In genomic region chr17:66268247-66268927, GRCh38 we compare ENCODE assay signal across 17 cellular contexts. TPM values are rescaled to one million over a fixed set of nuclear protein-coding genes. Genes with fewer than 3 reads are reported as not detected.
DNase-seq lines count a peak whose midpoint lies in the region; ATAC-seq and TF ChIP-seq lines count a peak whose summit lies in the region.
"Had no signal": no experiment of that assay in that cellular context is flagged by ENCODE, and none has a peak within 500 bp of the region (broad histone marks: within the 10 kb centered on the region; RNA-seq: fewer than 3 reads in every experiment).

No MANE protein-coding gene starts in this region.

- H3K27ac ChIP-seq in osteoblast (ENCODE audit: low read depth, low read length) (peak overlapping the region; percentile 38), smooth muscle cell (ENCODE audit: low read depth) (no peak overlapping the region)
- H3K27ac ChIP-seq: gastroesophageal sphincter, right atrium auricular region had no signal

- no peaks in the 10 kb centered on the region for H3K79me2 ChIP-seq in osteoblast (ENCODE audit: insufficient read depth, low read length)
- no peaks in the 10 kb centered on the region for H3K79me2 ChIP-seq in smooth muscle cell (ENCODE audit: low read depth)

- peaks cover 6% of the 10 kb centered on the region for H3F3A ChIP-seq in smooth muscle cell (ENCODE audit: low read depth)

- no peaks in the 10 kb centered on the region for H3K9me3 ChIP-seq in osteoblast (ENCODE audit: low read depth, low read length)
- no peaks in the 10 kb centered on the region for H3K9me3 ChIP-seq in smooth muscle cell (replicated peaks; ENCODE audit: low read depth)
- H3K9me3 ChIP-seq: gastroesophageal sphincter had no signal

- H3K4me3 ChIP-seq in fibroblast of mammary gland (ENCODE audit: control insufficient read depth, low read depth, low read length), result no peak overlapping the region
- H3K4me3 ChIP-seq in osteoblast (ENCODE audit: insufficient read depth, low read length), result no peak overlapping the region
- H3K4me3 ChIP-seq in smooth muscle cell, result no peak overlapping the region
- H3K4me3 ChIP-seq: gastroesophageal sphincter, right atrium auricular region had no signal

- H2AFZ ChIP-seq in osteoblast (ENCODE audit: low read length) (no peak overlapping the region), smooth muscle cell (ENCODE audit: low read depth) (no peak overlapping the region)

- H3K36me3 ChIP-seq in osteoblast (ENCODE audit: insufficient read depth, low read length) (no peaks in the 10 kb centered on the region), smooth muscle cell (ENCODE audit: low read depth) (no peaks in the 10 kb centered on the region)
- H3K36me3 ChIP-seq: gastroesophageal sphincter, right atrium auricular region had no signal

- TF ChIP-seq CTCF in fibroblast of mammary gland (conservative IDR thresholded peaks at IDR 0.05; ENCODE audit: control insufficient read depth, insufficient read depth, low read depth, low read length), result no peak
- no peak for TF ChIP-seq CTCF in osteoblast (IDR thresholded peaks at IDR 0.05; ENCODE audit: extremely low read depth, low read depth, low read length)
- no peak for TF ChIP-seq CTCF in smooth muscle cell (IDR thresholded peaks at IDR 0.05; ENCODE audit: borderline replicate concordance, insufficient read depth, poor library complexity, severe bottlenecking)

- WGBS in smooth muscle cell (ENCODE audit: low lambda C conversion rate), result 53% methylated on average over 8 of the region's 8 CpGs

- H4K20me1 ChIP-seq in osteoblast (ENCODE audit: insufficient read depth, low read length) (no peaks in the 10 kb centered on the region), smooth muscle cell (ENCODE audit: low read depth) (no peaks in the 10 kb centered on the region)

- H3K27me3 ChIP-seq in osteoblast (ENCODE audit: insufficient read depth, low read length) (no peaks in the 10 kb centered on the region), smooth muscle cell (ENCODE audit: low read depth) (no peaks in the 10 kb centered on the region)
- H3K27me3 ChIP-seq: gastroesophageal sphincter, right atrium auricular region had no signal

- no peak overlapping the region for H3K9ac ChIP-seq in smooth muscle cell (ENCODE audit: low read depth)

- DNase-seq in EH (ENCODE audit: low read depth), result peak; percentile 91
- peak; percentile 86 for DNase-seq in fibroblast of mammary gland (ENCODE audit: low read depth)
- peak; percentile 95 for DNase-seq in osteoblast (ENCODE audit: insufficient read length, low spot score, missing footprints)
- no peak for DNase-seq in NCI-H2171 (lab: John Stamatoyannopoulos, UW)
- DNase-seq in activated T-cell treated with anti-CD3 and anti-CD28 coated beads for 4 hours, result no peak
- no peak for DNase-seq in smooth muscle cell (lab: John Stamatoyannopoulos, UW; ENCODE audit: unreplicated experiment)
- DNase-seq: activated naive CD4-positive, alpha-beta T cell treated with anti-CD3 and anti-CD28 coated beads, Interleukin-2, amount 10 ng/mL, durations not matched to agents 7 days and 5 days; CD4-positive, alpha-beta T cell; kidney; NCI-H2107; stimulated activated naive CD4-positive, alpha-beta T cell had no signal

- H3K4me1 ChIP-seq in osteoblast (ENCODE audit: insufficient read depth, low read length) (peaks cover 23% of the 10 kb centered on the region), smooth muscle cell (ENCODE audit: low read depth) (no peaks in the 10 kb centered on the region)
- H3K4me1 ChIP-seq: right atrium auricular region had no signal

- ATAC-seq in SK-N-SH treated with all-trans-retinoic acid at 6 μM for 48 hours (peak; percentile 74), HG03378 (IDR thresholded peaks at IDR 0.05; ENCODE audit: unreplicated experiment) (no peak)
- ATAC-seq: gastroesophageal sphincter had no signal

- H3K4me2 ChIP-seq in osteoblast (ENCODE audit: insufficient read depth, low read length) (peak overlapping the region; percentile 47), smooth muscle cell (no peak overlapping the region)

TF ChIP-seq in SK-N-SH treated with all-trans-retinoic acid at 6 μM for 48 hours, 23 proteins besides CTCF, POLR2A, EP300 and RAD21:
- peak; percentile 81 for TF ChIP-seq ZFP30 (CRISPR knock-in tag; IDR thresholded peaks at IDR 0.05)
- no peak for TF ChIP-seq CSDC2 (CRISPR knock-in tag; IDR thresholded peaks at IDR 0.05)

RNA-seq across cellular contexts. Expression of gene PRKCA, which starts 34.0 kb away (rescaled TPM):
- 42.7 and 46.0 TPM in 2 replicates for total RNA-seq in osteoblast
- 4.3 and 7.1 TPM in 2 replicates for total RNA-seq in smooth muscle cell
- 0.78 and 2.9 TPM in 2 replicates for polyA plus RNA-seq in smooth muscle cell

RNA-seq across cellular contexts. Expression of gene APOH, which starts 39.2 kb away (rescaled TPM):
- not detected in 2 replicates for total RNA-seq in osteoblast
- not detected in 2 replicates for total RNA-seq in smooth muscle cell
- not detected in 2 replicates for polyA plus RNA-seq in smooth muscle cell
- total RNA-seq: CD4-positive, alpha-beta T cell; gastroesophageal sphincter; H1; kidney; right atrium auricular region; SK-MEL-5 had no signal
- polyA plus RNA-seq: H1 had no signal

Comparison
In these comparisons a context has a peak if more than half of its experiments do, and no peak if none do; other contexts are left out.
1. DNase-seq: peak in EH (single experiment), fibroblast of mammary gland (single experiment) and osteoblast (single experiment); none in NCI-H2171 (single experiment), activated T-cell treated with anti-CD3 and anti-CD28 coated beads for 4 hours (single experiment) and smooth muscle cell (single experiment).